8 cellular contexts compared by ENCODE assay signal in genomic region chr12:132327351-132328171, GRCh38. TPM values are rescaled to one million over a fixed set of nuclear protein-coding genes. Genes with fewer than 3 reads are reported as not detected.
DNase-seq lines count a peak whose midpoint lies in the region; ATAC-seq lines count a peak whose summit lies in the region.

No MANE protein-coding gene starts in this region.

- H3K36me3 ChIP-seq in MG63 = no peaks in the 10 kb centered on the region

- DNase-seq in AML-193 (lab: John Stamatoyannopoulos, UW) (peak; percentile 2 to 14), MG63 (peak; percentile 97), amniotic epithelial cell (ENCODE audit: low read depth) (peak; percentile 95), kidney glomerular epithelial cell (lab: John Stamatoyannopoulos, UW) (peak; percentile 74)
- peak; percentile 48 for DNase-seq in stimulated activated CD8-positive, alpha-beta memory T cell treated with anti-CD3 and anti-CD28 coated beads, Interleukin-12 subunit alpha, Interleukin-12 subunit beta, amount 100 ng/mL, for 24 hours (ENCODE audit: extremely low read depth)

- peaks cover 31% of the 10 kb centered on the region for H3K27me3 ChIP-seq in MG63

- H3K9me3 ChIP-seq in MG63 = peaks cover 4% of the 10 kb centered on the region

- H3K4me3 ChIP-seq in MG63 = peak overlapping the region; percentile 31

- no peak for ATAC-seq in HG03354 (IDR thresholded peaks at IDR 0.05; ENCODE audit: poor library complexity, severe bottlenecking, unreplicated experiment)
- no peak for ATAC-seq in GM21723 (IDR thresholded peaks at IDR 0.05; ENCODE audit: unreplicated experiment)
- ATAC-seq in GM21526 (IDR thresholded peaks at IDR 0.05; ENCODE audit: low FRiP score, unreplicated experiment) = no peak

RNA-seq across cellular contexts. Expression of gene GALNT9, which starts 1.8 kb away (rescaled TPM):
- 3.3 and 5.5 TPM in 2 replicates for total RNA-seq in MG63 (2014; rRNA removed; shearing (Covaris generic); ENCODE audit: low replicate concordance)

Comparison
In these comparisons a context has a peak if more than half of its experiments do, and no peak if none do; other contexts are left out.
1. DNase-seq: peak in every context shown above with its lines; median percentile 97 in MG63; 95 in amniotic epithelial cell; 74 in kidney glomerular epithelial cell; 48 in stimulated activated CD8-positive, alpha-beta memory T cell treated with anti-CD3 and anti-CD28 coated beads, Interleukin-12 subunit alpha, Interleukin-12 subunit beta, amount 100 ng/mL, for 24 hours; 8 in AML-193.